Comparison of ENCODE assay signal across 24 cellular contexts in genomic region chr6:122953766-122954165, GRCh38. TPM values are rescaled to one million over a fixed set of nuclear protein-coding genes. Genes with fewer than 3 reads are reported as not detected.
"Had no signal": no experiment of that assay in that cellular context is flagged by ENCODE, and none has a peak within 500 bp of the region (broad histone marks: within the 10 kb centered on the region; RNA-seq: fewer than 3 reads in every experiment).

No MANE protein-coding gene starts in this region.

- H2AFZ ChIP-seq: PC-9 had no signal

- H3K27ac ChIP-seq: KMS-11, PC-9, WERI-Rb-1 had no signal

- H3K4me2 ChIP-seq: KMS-11, PC-9 had no signal

- DNase-seq: activated CD4-positive, alpha-beta T cell treated with anti-CD3 and anti-CD28 coated beads for 4 hours; activated CD8-positive, alpha-beta memory T cell treated with anti-CD3 and anti-CD28 coated beads, Interleukin-2, amount 50 U/mL, for 4 hours; activated CD8-positive, alpha-beta T cell treated with anti-CD3 and anti-CD28 coated beads for 36 hours; activated gamma-delta T cell treated with Interleukin-2 at 50 U/mL for 16 hours; activated naive CD4-positive, alpha-beta T cell treated with anti-CD3 and anti-CD28 coated beads, Interleukin-2, amount 10 ng/mL, durations not matched to agents 7 days and 5 days; activated naive CD8-positive, alpha-beta T cell treated with anti-CD3 and anti-CD28 coated beads for 36 hours; activated T-cell treated with anti-CD3 and anti-CD28 coated beads, Interleukin-2, amount 50 U/mL, for 72 hours; anterior cingulate cortex; central memory CD4-positive, alpha-beta T cell; MM.1S; NCI-H146; NCI-H187 treated with DMSO at 0.1 percent for 48 hours; NCI-H2081 treated with DMSO at 0.1 percent for 48 hours; NCI-H446; NCI-H524; PC-9; SHP77 treated with DMSO at 0.1 percent for 48 hours; T-helper 2 cell; WERI-Rb-1 had no signal

- H3K9ac ChIP-seq: KMS-11 had no signal

- H3K4me3 ChIP-seq: PC-9 had no signal

- ATAC-seq: activated CD4-positive, CD25-positive, alpha-beta regulatory T cell treated with anti-CD3 and anti-CD28 coated beads, Interleukin-2, amount 50 U/mL, for 24 hours; activated CD8-positive, alpha-beta T cell treated with anti-CD3 and anti-CD28 coated beads for 36 hours; activated T-cell treated with anti-CD3 and anti-CD28 coated beads, Interleukin-2, amount 50 U/mL, for 72 hours had no signal

- H3K36me3 ChIP-seq: WERI-Rb-1 had no signal

RNA-seq across cellular contexts. Expression of gene CLVS2, which starts 42.3 kb away (rescaled TPM):
- total RNA-seq: activated CD8-positive, alpha-beta T cell treated with anti-CD3 and anti-CD28 coated beads for 36 hours; activated naive CD8-positive, alpha-beta T cell treated with anti-CD3 and anti-CD28 coated beads for 36 hours; activated T-cell treated with anti-CD3 and anti-CD28 coated beads, Interleukin-2, amount 50 U/mL, for 72 hours; activated T-helper 2 cell treated with anti-CD3 and anti-CD28 coated beads, Interferon-gamma antibody, Interleukin-2, Interleukin-4, amounts not matched to agents 10 μg/mL and 5 μg/mL and 100 μg/mL, durations not matched to agents 14 hours and 24 hours and 36 hours; PC-9; SK-MEL-5 had no signal
- polyA plus RNA-seq: adipose tissue had no signal
